ENCODE assay signal across 18 cellular contexts in genomic region chr3:10392906-10393461, GRCh38.
"Had no signal": no experiment of that assay in that cellular context is flagged by ENCODE, and none has a peak within 500 bp of the region (broad histone marks: within the 10 kb centered on the region; RNA-seq: fewer than 3 reads in every experiment).

No MANE protein-coding gene starts in this region.

- DNase-seq: activated CD4-positive, alpha-beta memory T cell treated with anti-CD3 and anti-CD28 coated beads for 36 hours; activated CD4-positive, alpha-beta T cell treated with anti-CD3 and anti-CD28 coated beads for 36 hours; activated effector memory CD4-positive, alpha-beta T cell treated with anti-CD3 and anti-CD28 coated beads, Interleukin-2, amount 50 U/mL, for 16 hours; activated naive CD4-positive, alpha-beta T cell treated with anti-CD3 and anti-CD28 coated beads, Interleukin-2, amount 50 U/mL, for 16 hours; activated T-cell treated with anti-CD3 and anti-CD28 coated beads, Interleukin-2, amount 50 U/mL, for 72 hours; aorta; left cardiac atrium; stimulated activated CD4-positive, alpha-beta T cell treated with anti-CD3 and anti-CD28 coated beads, Interleukin-4, amount 100 ng/mL, for 1 hour; substantia nigra; T1000; thyroid gland had no signal

- H3K9ac ChIP-seq: neural progenitor cell had no signal

- H2AFZ ChIP-seq: neural progenitor cell had no signal

- H3K9me3 Mint-ChIP-seq: activated CD4-positive, alpha-beta memory T cell treated with anti-CD3 and anti-CD28 coated beads for 36 hours; activated T-cell treated with anti-CD3 and anti-CD28 coated beads, Interleukin-2, amount 50 U/mL, for 72 hours; neural progenitor cell; stimulated activated naive CD8-positive, alpha-beta T cell treated with anti-CD3 and anti-CD28 coated beads, Interleukin-15, Interleukin-2, amounts not matched to agents 100 ng/mL and 50 ng/mL, for 24 hours; T-helper 1 cell treated with Interleukin-12 subunit alpha and Interleukin-12 subunit beta and Interleukin-4 antibody, amounts not matched to agents 30 μg/mL and 1 μg/mL, for 36 hours had no signal

- H3K36me3 Mint-ChIP-seq: activated CD4-positive, alpha-beta memory T cell treated with anti-CD3 and anti-CD28 coated beads for 36 hours; neural progenitor cell had no signal

- ATAC-seq: activated CD4-positive, alpha-beta T cell treated with anti-CD3 and anti-CD28 coated beads for 36 hours; activated T-cell treated with anti-CD3 and anti-CD28 coated beads, Interleukin-2, amount 50 U/mL, for 72 hours; left cardiac atrium had no signal

- H3K4me3 ChIP-seq: esophagus muscularis mucosa, gastrocnemius medialis, neural progenitor cell, thyroid gland had no signal

- H3K9me3 ChIP-seq: gastrocnemius medialis, thyroid gland had no signal

- H3K4me3 Mint-ChIP-seq: activated CD4-positive, alpha-beta memory T cell treated with anti-CD3 and anti-CD28 coated beads for 36 hours; activated CD4-positive, alpha-beta T cell treated with anti-CD3 and anti-CD28 coated beads for 36 hours; activated T-cell treated with anti-CD3 and anti-CD28 coated beads, Interleukin-2, amount 50 U/mL, for 72 hours; brain; neural progenitor cell; stimulated activated naive CD8-positive, alpha-beta T cell treated with anti-CD3 and anti-CD28 coated beads, Interleukin-15, Interleukin-2, amounts not matched to agents 100 ng/mL and 50 ng/mL, for 24 hours; T-helper 1 cell treated with Interleukin-12 subunit alpha and Interleukin-12 subunit beta and Interleukin-4 antibody, amounts not matched to agents 30 μg/mL and 1 μg/mL, for 36 hours; WTC11 had no signal

- H3K27ac ChIP-seq: esophagus muscularis mucosa, neural progenitor cell, thyroid gland had no signal

- H3K27ac Mint-ChIP-seq: activated CD4-positive, alpha-beta memory T cell treated with anti-CD3 and anti-CD28 coated beads for 36 hours; activated CD4-positive, alpha-beta T cell treated with anti-CD3 and anti-CD28 coated beads for 36 hours; activated T-cell treated with anti-CD3 and anti-CD28 coated beads, Interleukin-2, amount 50 U/mL, for 72 hours; T-helper 1 cell treated with Interleukin-12 subunit alpha and Interleukin-12 subunit beta and Interleukin-4 antibody, amounts not matched to agents 30 μg/mL and 1 μg/mL, for 36 hours; WTC11 had no signal

- H3K36me3 ChIP-seq: esophagus muscularis mucosa, gastrocnemius medialis, neural progenitor cell, thyroid gland had no signal

- H3K27me3 ChIP-seq: esophagus muscularis mucosa, gastrocnemius medialis, neural progenitor cell, thyroid gland had no signal

- H3K4me1 Mint-ChIP-seq: brain had no signal

- H3K4me1 ChIP-seq: esophagus muscularis mucosa, neural progenitor cell, thyroid gland had no signal

- H3K27me3 Mint-ChIP-seq: activated CD4-positive, alpha-beta memory T cell treated with anti-CD3 and anti-CD28 coated beads for 36 hours; activated CD4-positive, alpha-beta T cell treated with anti-CD3 and anti-CD28 coated beads for 36 hours; stimulated activated naive CD8-positive, alpha-beta T cell treated with anti-CD3 and anti-CD28 coated beads, Interleukin-15, Interleukin-2, amounts not matched to agents 100 ng/mL and 50 ng/mL, for 24 hours had no signal

- H3K4me2 ChIP-seq: neural progenitor cell had no signal
